In genomic region chr6:132560087-132560486, GRCh38 we compare ENCODE assay signal across 5 cellular contexts. TPM values are rescaled to one million over a fixed set of nuclear protein-coding genes. Genes with fewer than 3 reads are reported as not detected.
"Had no signal": no experiment of that assay in that cellular context is flagged by ENCODE, and none has a peak within 500 bp of the region (broad histone marks: within the 10 kb centered on the region; RNA-seq: fewer than 3 reads in every experiment).

No MANE protein-coding gene starts in this region.

RNA-seq across cellular contexts. Expression of gene TAAR8, which starts 7.6 kb away (rescaled TPM):
- total RNA-seq: HepG2, HT-29, HT1080, IMR-90 had no signal
- polyA plus RNA-seq: IgD-negative memory B cell, IMR-90 had no signal

RNA-seq across cellular contexts. Expression of gene TAAR6, which starts 10.0 kb away (rescaled TPM):
- total RNA-seq: HepG2, HT-29, HT1080, IMR-90 had no signal
- polyA plus RNA-seq: HepG2, IgD-negative memory B cell, IMR-90 had no signal

RNA-seq across cellular contexts. Expression of gene TAAR9, which starts 22.0 kb away (rescaled TPM):
- total RNA-seq: HepG2, HT-29, HT1080, IMR-90 had no signal
- polyA plus RNA-seq: IgD-negative memory B cell, IMR-90 had no signal

RNA-seq across cellular contexts. Expression of gene TAAR5, which starts 29.5 kb away (rescaled TPM):
- total RNA-seq: HepG2, HT-29, HT1080, IMR-90 had no signal
- polyA plus RNA-seq: HepG2, IgD-negative memory B cell, IMR-90 had no signal
